Comparison of ENCODE assay signal across 15 cellular contexts in genomic region chr10:15563161-15563715, GRCh38.
DNase-seq lines count a peak whose midpoint lies in the region; ATAC-seq and TF ChIP-seq lines count a peak whose summit lies in the region.
"Had no signal": no experiment of that assay in that cellular context is flagged by ENCODE, and none has a peak within 500 bp of the region (broad histone marks: within the 10 kb centered on the region; RNA-seq: fewer than 3 reads in every experiment).

No MANE protein-coding gene starts in this region.

- no peak overlapping the region for H3K27ac ChIP-seq in BLaER1 treated with 17β-estradiol and CSF1 and Interleukin-3, amounts not matched to agents 10 nM and 100 nM
- H3K27ac ChIP-seq in SJSA1 (peak overlapping the region; percentile 90), osteoblast (ENCODE audit: low read depth, low read length) (no peak overlapping the region)
- H3K27ac ChIP-seq: C4-2B, HL-60 had no signal

- peaks cover 17 to 64% (median 38%) of the 10 kb centered on the region in 10 experiments for H3K4me1 ChIP-seq in BLaER1 treated with 17β-estradiol and CSF1 and Interleukin-3, amounts not matched to agents 10 nM and 100 nM
- peaks cover 61% of the 10 kb centered on the region for H3K4me1 ChIP-seq in SJSA1 (replicated peaks)
- H3K4me1 ChIP-seq in osteoblast (ENCODE audit: insufficient read depth, low read length): peaks cover 8% of the 10 kb centered on the region

- no peak for TF ChIP-seq CTCF in osteoblast (IDR thresholded peaks at IDR 0.05; ENCODE audit: extremely low read depth, low read depth, low read length)

- H3K4me2 ChIP-seq in BLaER1 treated with 17β-estradiol and CSF1 and Interleukin-3, amounts not matched to agents 10 nM and 100 nM: peak overlapping the region; percentile 6 to 76 (median 55); a peak in 21 of 22 replicates
- H3K4me2 ChIP-seq in osteoblast (ENCODE audit: insufficient read depth, low read length): no peak overlapping the region

- DNase-seq in SJSA1 (ENCODE audit: low read depth in 1 of 2, low spot score in 2 of 2): no peak
- peak; percentile 29 for DNase-seq in fibroblast of gingiva (ENCODE audit: low read depth)
- peak; percentile 51 for DNase-seq in osteoblast (ENCODE audit: insufficient read length, low spot score, missing footprints)
- DNase-seq in GM03348 (ENCODE audit: low spot score): no peak
- no peak for DNase-seq in kidney tubule cell (ENCODE audit: low spot score)
- DNase-seq: 8988T; AML-193; CD4-positive, alpha-beta memory T cell; DMS79; EL had no signal

- peaks cover 0 to 55% (median 8%) of the 10 kb centered on the region in 11 experiments; a peak in 13 of 22 replicates for H3K36me3 ChIP-seq in BLaER1 treated with 17β-estradiol and CSF1 and Interleukin-3, amounts not matched to agents 10 nM and 100 nM
- H3K36me3 ChIP-seq in SJSA1: no peaks in the 10 kb centered on the region
- no peaks in the 10 kb centered on the region for H3K36me3 ChIP-seq in osteoblast (ENCODE audit: insufficient read depth, low read length)

- H3K79me2 ChIP-seq in osteoblast (ENCODE audit: insufficient read depth, low read length): no peaks in the 10 kb centered on the region

- H3K9me3 ChIP-seq in BLaER1 treated with 17β-estradiol and CSF1 and Interleukin-3, amounts not matched to agents 10 nM and 100 nM (replicated peaks in 1 of 11): peaks cover 0 to 4% (median 0%) of the 10 kb centered on the region in 11 experiments; a peak in 1 of 22 replicates
- no peaks in the 10 kb centered on the region for H3K9me3 ChIP-seq in SJSA1 (replicated peaks)
- H3K9me3 ChIP-seq in osteoblast (ENCODE audit: low read depth, low read length): no peaks in the 10 kb centered on the region

- no peak overlapping the region for H3K4me3 ChIP-seq in BLaER1 treated with 17β-estradiol and CSF1 and Interleukin-3, amounts not matched to agents 10 nM and 100 nM
- no peak overlapping the region for H3K4me3 ChIP-seq in SJSA1
- no peak overlapping the region for H3K4me3 ChIP-seq in osteoblast (ENCODE audit: insufficient read depth, low read length)

- no peaks in the 10 kb centered on the region for H3K27me3 ChIP-seq in BLaER1 treated with 17β-estradiol and CSF1 and Interleukin-3, amounts not matched to agents 10 nM and 100 nM
- H3K27me3 ChIP-seq in SJSA1 (replicated peaks) (no peaks in the 10 kb centered on the region; the same call in 1 of the 2 replicates), osteoblast (ENCODE audit: insufficient read depth, low read length) (peaks cover 6% of the 10 kb centered on the region)

- no peaks in the 10 kb centered on the region for H4K20me1 ChIP-seq in BLaER1 treated with 17β-estradiol and CSF1 and Interleukin-3, amounts not matched to agents 10 nM and 100 nM
- H4K20me1 ChIP-seq in osteoblast (ENCODE audit: insufficient read depth, low read length): no peaks in the 10 kb centered on the region

- no peak overlapping the region for H3K9ac ChIP-seq in BLaER1 treated with 17β-estradiol and CSF1 and Interleukin-3, amounts not matched to agents 10 nM and 100 nM

- no peak for ATAC-seq in GM18511 (IDR thresholded peaks at IDR 0.05; ENCODE audit: unreplicated experiment)
- ATAC-seq: HCT116 had no signal

- no peak overlapping the region for H2AFZ ChIP-seq in osteoblast (ENCODE audit: low read length)

Comparison
In these comparisons a context has a peak if more than half of its experiments do, and no peak if none do; other contexts are left out.
1. DNase-seq: peak in fibroblast of gingiva (single experiment) and osteoblast (single experiment); none in SJSA1 (0 of 2), GM03348 (single experiment) and kidney tubule cell (single experiment).